1 cellular context compared by ENCODE assay signal in the genomic region with DNA sequence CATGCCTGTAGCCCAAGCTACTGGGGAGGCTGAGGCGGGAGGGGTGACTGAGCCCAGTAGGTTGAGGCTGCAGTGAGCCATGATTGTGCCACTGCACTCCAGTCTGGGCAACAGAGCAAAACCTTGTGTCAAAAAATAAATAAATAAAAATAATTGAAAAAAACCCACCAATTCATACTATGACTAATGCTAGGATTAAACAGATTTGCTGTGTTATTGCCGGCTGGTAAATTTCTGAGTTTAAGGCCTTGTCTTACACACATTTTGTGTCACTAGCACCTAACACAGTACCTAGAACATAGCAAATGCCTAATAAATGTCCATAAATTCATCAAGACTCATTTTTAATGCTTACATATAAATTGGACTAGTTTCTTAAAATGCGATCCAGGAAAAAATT.
TF ChIP-seq lines count a peak whose summit lies in the region.

No MANE protein-coding gene starts in this region.

TF ChIP-seq in WTC11, 78 proteins besides CTCF, POLR2A, EP300 and RAD21 (continued from another document):
- TF ChIP-seq, protein P1, sequence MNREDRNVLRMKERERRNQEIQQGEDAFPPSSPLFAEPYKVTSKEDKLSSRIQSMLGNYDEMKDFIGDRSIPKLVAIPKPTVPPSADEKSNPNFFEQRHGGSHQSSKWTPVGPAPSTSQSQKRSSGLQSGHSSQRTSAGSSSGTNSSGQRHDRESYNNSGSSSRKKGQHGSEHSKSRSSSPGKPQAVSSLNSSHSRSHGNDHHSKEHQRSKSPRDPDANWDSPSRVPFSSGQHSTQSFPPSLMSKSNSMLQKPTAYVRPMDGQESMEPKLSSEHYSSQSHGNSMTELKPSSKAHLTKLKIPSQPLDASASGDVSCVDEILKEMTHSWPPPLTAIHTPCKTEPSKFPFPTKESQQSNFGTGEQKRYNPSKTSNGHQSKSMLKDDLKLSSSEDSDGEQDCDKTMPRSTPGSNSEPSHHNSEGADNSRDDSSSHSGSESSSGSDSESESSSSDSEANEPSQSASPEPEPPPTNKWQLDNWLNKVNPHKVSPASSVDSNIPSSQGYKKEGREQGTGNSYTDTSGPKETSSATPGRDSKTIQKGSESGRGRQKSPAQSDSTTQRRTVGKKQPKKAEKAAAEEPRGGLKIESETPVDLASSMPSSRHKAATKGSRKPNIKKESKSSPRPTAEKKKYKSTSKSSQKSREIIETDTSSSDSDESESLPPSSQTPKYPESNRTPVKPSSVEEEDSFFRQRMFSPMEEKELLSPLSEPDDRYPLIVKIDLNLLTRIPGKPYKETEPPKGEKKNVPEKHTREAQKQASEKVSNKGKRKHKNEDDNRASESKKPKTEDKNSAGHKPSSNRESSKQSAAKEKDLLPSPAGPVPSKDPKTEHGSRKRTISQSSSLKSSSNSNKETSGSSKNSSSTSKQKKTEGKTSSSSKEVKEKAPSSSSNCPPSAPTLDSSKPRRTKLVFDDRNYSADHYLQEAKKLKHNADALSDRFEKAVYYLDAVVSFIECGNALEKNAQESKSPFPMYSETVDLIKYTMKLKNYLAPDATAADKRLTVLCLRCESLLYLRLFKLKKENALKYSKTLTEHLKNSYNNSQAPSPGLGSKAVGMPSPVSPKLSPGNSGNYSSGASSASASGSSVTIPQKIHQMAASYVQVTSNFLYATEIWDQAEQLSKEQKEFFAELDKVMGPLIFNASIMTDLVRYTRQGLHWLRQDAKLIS (CRISPR knock-in tag; IDR thresholded peaks at IDR 0.05; ENCODE audit: borderline replicate concordance): no peak
- TF ChIP-seq EMX1 (CRISPR knock-in tag; IDR thresholded peaks at IDR 0.05): no peak
- no peak for TF ChIP-seq CREM (CRISPR knock-in tag; IDR thresholded peaks at IDR 0.05)
- TF ChIP-seq MYBL2 (CRISPR knock-in tag; IDR thresholded peaks at IDR 0.05): no peak
- TF ChIP-seq ETV6 (CRISPR knock-in tag; IDR thresholded peaks at IDR 0.05): no peak
- TF ChIP-seq SP1 (CRISPR knock-in tag; conservative IDR thresholded peaks at IDR 0.05): no peak
- TF ChIP-seq, protein P2, sequence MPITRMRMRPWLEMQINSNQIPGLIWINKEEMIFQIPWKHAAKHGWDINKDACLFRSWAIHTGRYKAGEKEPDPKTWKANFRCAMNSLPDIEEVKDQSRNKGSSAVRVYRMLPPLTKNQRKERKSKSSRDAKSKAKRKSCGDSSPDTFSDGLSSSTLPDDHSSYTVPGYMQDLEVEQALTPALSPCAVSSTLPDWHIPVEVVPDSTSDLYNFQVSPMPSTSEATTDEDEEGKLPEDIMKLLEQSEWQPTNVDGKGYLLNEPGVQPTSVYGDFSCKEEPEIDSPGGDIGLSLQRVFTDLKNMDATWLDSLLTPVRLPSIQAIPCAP (CRISPR knock-in tag; IDR thresholded peaks at IDR 0.05): no peak
- TF ChIP-seq TEAD4 (CRISPR knock-in tag; IDR thresholded peaks at IDR 0.05): no peak
- TF ChIP-seq GTF2I (CRISPR knock-in tag; conservative IDR thresholded peaks at IDR 0.05): no peak
TF ChIP-seq in WTC11: peak in this region for 0.
